8 cellular contexts compared by ENCODE assay signal in genomic region chr1:37692834-37693175, GRCh38. TPM values are rescaled to one million over a fixed set of nuclear protein-coding genes. Genes with fewer than 3 reads are reported as not detected.
DNase-seq lines count a peak whose midpoint lies in the region; ATAC-seq and TF ChIP-seq lines count a peak whose summit lies in the region.

No MANE protein-coding gene starts in this region.

- CTCF ChIA-PET in T-cell (lab: Charles Lee), result interaction anchor here in 1 of 2 donors (1.5 kb wide), 1 partner anchor 167 kb away, joined by 5 read pairs; the partner anchor contains the start of gene MTF1

- intact Hi-C loops in spleen (cut with DNase I; ENCODE audit: low total_unique reads), result loop anchor here (10.0 kb wide), 2 partner anchors 112 to 162 kb away; partner anchors contain the start of genes C1orf122, MTF1 and YRDC

- H3K9me3 Mint-ChIP-seq in T-cell, result no peaks in the 10 kb centered on the region

- H3K4me3 ChIP-seq in hepatocyte (peak overlapping the region; percentile 60), spleen (peak overlapping the region; percentile 81 to 96 (median 92))

- H3K27me3 ChIP-seq in hepatocyte (no peaks in the 10 kb centered on the region), spleen (replicated peaks in 1 of 7) (no peaks in the 10 kb centered on the region)

- H3K27ac Mint-ChIP-seq in T-cell, result peak overlapping the region in 1 of 2 donors; percentile 71

- H3K4me2 ChIP-seq in hepatocyte, result peak overlapping the region; percentile 91

- WGBS in hepatocyte (ENCODE audit: low lambda C conversion rate, missing lambda C conversion rate), result 3% methylated on average over 16 of the region's 16 CpGs
- WGBS in spleen, 5 donors, result 2 to 4% (median 4%) methylated on average over 9 to 16 of the region's 16 CpGs

- H3K79me2 ChIP-seq in hepatocyte, result peaks cover 34% of the 10 kb centered on the region

- H4K20me1 ChIP-seq in hepatocyte (ENCODE audit: insufficient read depth, poor library complexity, severe bottlenecking), result no peaks in the 10 kb centered on the region

- H3K9me2 ChIP-seq in hepatocyte (replicated peaks; ENCODE audit: insufficient read depth), result no peaks in the 10 kb centered on the region

- POLR2A ChIA-PET in T-cell (lab: Charles Lee), result no interaction called here

- TF ChIP-seq CTCF in hepatocyte (IDR thresholded peaks at IDR 0.05; ENCODE audit: poor library complexity) (no peak), spleen (IDR thresholded peaks at IDR 0.05 in 8 of 11, conservative IDR thresholded peaks at IDR 0.05 in 3 of 11) (no peak)

- H3K4me1 Mint-ChIP-seq in T-cell, result peaks cover 38 to 43% (median 41%) of the 10 kb centered on the region in 3 donors

- no peaks in the 10 kb centered on the region for H3K27me3 Mint-ChIP-seq in T-cell

- H2AFZ ChIP-seq in hepatocyte, result peak overlapping the region; percentile 73

- DNase-seq in NCI-H2227 (lab: John Stamatoyannopoulos, UW; ENCODE audit: unreplicated experiment) (peak; percentile 57), NCI-H2227 treated with DMSO at 0.1 percent for 48 hours (lab: John Stamatoyannopoulos, UW) (no peak), T-cell (no peak), hepatocyte (ENCODE audit: low spot score) (no peak), spleen (no peak), NCI-H2081 (lab: John Stamatoyannopoulos, UW) (no peak)

- H3K27ac ChIP-seq in hepatocyte (no peak overlapping the region), spleen (peak overlapping the region in 5 of 8 donors; percentile 15 to 90 (median 89))

- H3K36me3 Mint-ChIP-seq in T-cell, result peaks cover 7% of the 10 kb centered on the region

- H3K4me1 ChIP-seq in hepatocyte (ENCODE audit: insufficient read depth) (peaks cover 20% of the 10 kb centered on the region), spleen (peaks cover 30 to 58% (median 41%) of the 10 kb centered on the region in 6 donors)

- H3K36me3 ChIP-seq in hepatocyte (replicated peaks; ENCODE audit: insufficient read depth, low read depth) (no peaks in the 10 kb centered on the region), spleen (peaks cover 0 to 30% (median 1%) of the 10 kb centered on the region in 6 donors)

- ATAC-seq in T-cell (replicated peaks in 1 of 4) (no peak), GM18511 (IDR thresholded peaks at IDR 0.05; ENCODE audit: unreplicated experiment) (no peak), GM18861 (IDR thresholded peaks at IDR 0.05; ENCODE audit: unreplicated experiment) (no peak)

- no peak for TF ChIP-seq POLR2A in spleen (IDR thresholded peaks at IDR 0.05)

- H3K4me3 Mint-ChIP-seq in T-cell, result peak overlapping the region; percentile 95 to 99 (median 96)

- H3K9me3 ChIP-seq in hepatocyte (ENCODE audit: low read depth) (no peaks in the 10 kb centered on the region), spleen (no peaks in the 10 kb centered on the region)

RNA-seq across cellular contexts. Expression of gene CDCA8, which starts 0.5 kb away (rescaled TPM):
- total RNA-seq in T-cell (1 to 10 TPM in 4 of 5 donors, under 1 TPM in 1; 0.84 to 1.8 (median 1.3) TPM), hepatocyte (4.1 and 4.3 TPM in 2 replicates), spleen (1 to 10 TPM; 1.2 to 8.2 (median 4.3) TPM)
- polyA plus RNA-seq in hepatocyte (5.4 and 5.7 TPM in 2 replicates), spleen (1 to 10 TPM; 1.5 to 7.7 (median 3.9) TPM)

RNA-seq across cellular contexts. Expression of gene RSPO1, which starts 58.1 kb away (rescaled TPM):
- total RNA-seq in T-cell, result not detected
- 0.83 and 0.88 TPM in 2 replicates for total RNA-seq in hepatocyte
- polyA plus RNA-seq in hepatocyte, result 1.5 and 2.4 TPM in 2 replicates
- 1 to 10 TPM in 1 of 7 donors, under 1 TPM in 5, not detected in 1; 0.37 to 1.0 (median 0.53) TPM for total RNA-seq in spleen
- under 1 TPM; 0.20 to 0.50 (median 0.48) TPM for polyA plus RNA-seq in spleen
